In genomic region chr9:109422641-109423040, GRCh38 we compare ENCODE assay signal across 1 cellular context.
TF ChIP-seq lines count a peak whose summit lies in the region.

No MANE protein-coding gene starts in this region.

TF ChIP-seq in GM12878, 131 proteins besides CTCF, POLR2A, EP300 and RAD21 (continued from another document):
- TF ChIP-seq IRF5 (IDR thresholded peaks at IDR 0.05; ENCODE audit: borderline replicate concordance) (no peak), ZZZ3 (IDR thresholded peaks at IDR 0.05; ENCODE audit: control insufficient read depth, insufficient read length, low read depth) (no peak), IRF4 (IDR thresholded peaks at IDR 0.05; ENCODE audit: low read depth, low read length) (peak; percentile 54; the same call in 1 of the 2 replicates), ZBED1 (IDR thresholded peaks at IDR 0.05; ENCODE audit: borderline replicate concordance) (no peak), TCF3 (IDR thresholded peaks at IDR 0.05; ENCODE audit: borderline replicate concordance, insufficient read depth, low read depth, low read length) (no peak), LARP7 (IDR thresholded peaks at IDR 0.05) (no peak)
